26 cellular contexts compared by ENCODE assay signal in the genomic region with DNA sequence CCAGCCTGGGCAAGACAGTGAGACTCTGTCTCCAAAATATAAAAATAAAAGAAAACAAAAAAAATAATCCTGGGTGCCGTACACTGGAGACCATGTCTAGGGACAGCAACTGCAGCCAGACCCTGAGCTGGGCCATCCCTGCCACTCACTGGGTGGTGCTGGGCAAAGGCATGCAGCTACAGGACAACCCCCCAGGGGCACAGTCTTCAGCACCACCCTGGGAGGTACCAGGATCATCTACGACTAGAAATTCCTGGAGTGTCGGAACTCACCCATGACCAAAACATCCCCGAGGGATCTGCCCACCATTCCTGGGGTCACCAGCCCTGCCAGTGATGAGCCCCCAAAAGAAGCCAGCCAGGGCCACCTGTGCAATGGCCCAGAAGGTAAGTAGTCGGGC.
"Had no signal": no experiment of that assay in that cellular context is flagged by ENCODE, and none has a peak within 500 bp of the region (broad histone marks: within the 10 kb centered on the region; RNA-seq: fewer than 3 reads in every experiment).

No MANE protein-coding gene starts in this region.

- H3K4me1 ChIP-seq: left ventricle myocardium inferior, pancreas, prostate gland, tibial nerve, uterus had no signal

- H3K4me3 ChIP-seq: left ventricle myocardium inferior, lung, mucosa of descending colon, pancreas, prostate gland, skin epidermis, tibial nerve, uterus had no signal

- H3K9me3 ChIP-seq: left ventricle myocardium inferior, mucosa of descending colon, pancreas, prostate gland, tibial nerve, uterus had no signal

- H3K4me3 Mint-ChIP-seq: naive thymus-derived CD4-positive, alpha-beta T cell; natural killer cell treated with Interleukin-12 subunit alpha and Interleukin-12 subunit beta and Interleukin-15 and Interleukin-18, amount 100 ng/mL, for 72 hours; stimulated activated naive B cell treated with anti-CD40 and anti-IgM and Interleukin-4, amounts not matched to agents 10 μg/mL and 1 μg/mL and 100 μg/mL, for 72 hours; stimulated activated naive CD8-positive, alpha-beta T cell treated with anti-CD3 and anti-CD28 coated beads, Interleukin-15, Interleukin-2, amounts not matched to agents 100 ng/mL and 50 ng/mL, for 24 hours; type B pancreatic cell had no signal

- H3K27ac ChIP-seq: left ventricle myocardium inferior, pancreas, prostate gland, skin epidermis, tibial nerve, uterus had no signal

- ATAC-seq: mucosa of descending colon; naive thymus-derived CD4-positive, alpha-beta T cell; natural killer cell treated with Interleukin-12 subunit alpha and Interleukin-12 subunit beta and Interleukin-15 and Interleukin-18, amount 100 ng/mL, for 72 hours; pancreas; right cardiac atrium; sciatic nerve; stimulated activated naive B cell treated with anti-CD40 and anti-IgM and Interleukin-4, amounts not matched to agents 10 μg/mL and 1 μg/mL and 100 μg/mL, for 72 hours had no signal

- H3K36me3 ChIP-seq: uterus had no signal

- H3K9me3 Mint-ChIP-seq: naive thymus-derived CD4-positive, alpha-beta T cell; natural killer cell treated with Interleukin-12 subunit alpha and Interleukin-12 subunit beta and Interleukin-15 and Interleukin-18, amount 100 ng/mL, for 72 hours; stimulated activated naive B cell treated with anti-CD40 and anti-IgM and Interleukin-4, amounts not matched to agents 10 μg/mL and 1 μg/mL and 100 μg/mL, for 72 hours; stimulated activated naive CD8-positive, alpha-beta T cell treated with anti-CD3 and anti-CD28 coated beads, Interleukin-15, Interleukin-2, amounts not matched to agents 100 ng/mL and 50 ng/mL, for 24 hours; type B pancreatic cell had no signal

- H3K27me3 Mint-ChIP-seq: naive thymus-derived CD4-positive, alpha-beta T cell; natural killer cell treated with Interleukin-12 subunit alpha and Interleukin-12 subunit beta and Interleukin-15 and Interleukin-18, amount 100 ng/mL, for 72 hours; stimulated activated naive B cell treated with anti-CD40 and anti-IgM and Interleukin-4, amounts not matched to agents 10 μg/mL and 1 μg/mL and 100 μg/mL, for 72 hours; stimulated activated naive CD8-positive, alpha-beta T cell treated with anti-CD3 and anti-CD28 coated beads, Interleukin-15, Interleukin-2, amounts not matched to agents 100 ng/mL and 50 ng/mL, for 24 hours; type B pancreatic cell had no signal

- H3K27me3 ChIP-seq: pancreas, tibial nerve, uterus had no signal

- H3K27ac Mint-ChIP-seq: natural killer cell treated with Interleukin-12 subunit alpha and Interleukin-12 subunit beta and Interleukin-15 and Interleukin-18, amount 100 ng/mL, for 72 hours; stimulated activated naive B cell treated with anti-CD40 and anti-IgM and Interleukin-4, amounts not matched to agents 10 μg/mL and 1 μg/mL and 100 μg/mL, for 72 hours; stimulated activated naive CD8-positive, alpha-beta T cell treated with anti-CD3 and anti-CD28 coated beads, Interleukin-15, Interleukin-2, amounts not matched to agents 100 ng/mL and 50 ng/mL, for 24 hours; type B pancreatic cell had no signal

- DNase-seq: hypothalamus; islet precursor cell; left ventricle myocardium inferior; midbrain; mucosa of descending colon; naive thymus-derived CD4-positive, alpha-beta T cell; nucleus accumbens; pancreas; posterior cingulate gyrus; retina; right cardiac atrium; stimulated activated CD4-positive, alpha-beta T cell treated with anti-CD3 and anti-CD28 coated beads, Interleukin-12 subunit alpha, Interleukin-12 subunit beta, amount 100 ng/mL, for 4 hours; stimulated activated CD4-positive, alpha-beta T cell treated with anti-CD3 and anti-CD28 coated beads, Interleukin-15, amount 100 ng/mL, for 24 hours; stimulated activated CD4-positive, alpha-beta T cell treated with anti-CD3 and anti-CD28 coated beads, Interleukin-2, amount 100 ng/mL, for 24 hours; stimulated activated CD4-positive, alpha-beta T cell treated with anti-CD3 and anti-CD28 coated beads, Interleukin-4, amount 100 ng/mL, for 1 hour; stimulated activated naive B cell treated with anti-CD40 and anti-IgM and Interleukin-4, amounts not matched to agents 10 μg/mL and 1 μg/mL and 100 μg/mL, for 72 hours; substantia nigra; uterus had no signal
